Comparison of ENCODE assay signal across 23 cellular contexts in genomic region chr12:120826335-120826734, GRCh38.
"Had no signal": no experiment of that assay in that cellular context is flagged by ENCODE, and none has a peak within 500 bp of the region (broad histone marks: within the 10 kb centered on the region; RNA-seq: fewer than 3 reads in every experiment).

No MANE protein-coding gene starts in this region.

- H3K4me3 Mint-ChIP-seq: activated naive CD8-positive, alpha-beta T cell treated with anti-CD3 and anti-CD28 coated beads, Interleukin-2, amount 10 ng/mL, durations not matched to agents 7 days and 5 days; central memory CD8-positive, alpha-beta T cell; natural killer cell; neural progenitor cell; stimulated activated effector memory CD8-positive, alpha-beta T cell treated with anti-CD3 and anti-CD28 coated beads, Interleukin-12 subunit alpha, Interleukin-12 subunit beta, amount 100 ng/mL, for 72 hours; stimulated activated naive CD8-positive, alpha-beta T cell treated with anti-CD3 and anti-CD28 coated beads, Interleukin-15, Interleukin-2, amounts not matched to agents 100 ng/mL and 50 ng/mL, for 24 hours; T-cell; T-helper 2 cell treated with Interferon-gamma antibody and Interleukin-4, amounts not matched to agents 5 μg/mL and 100 μg/mL, for 36 hours had no signal

- ATAC-seq: gastroesophageal sphincter; natural killer cell; stimulated activated effector memory CD8-positive, alpha-beta T cell treated with anti-CD3 and anti-CD28 coated beads, Interleukin-12 subunit alpha, Interleukin-12 subunit beta, amount 100 ng/mL, for 72 hours; T-cell had no signal

- H3K36me3 Mint-ChIP-seq: natural killer cell; neural progenitor cell; stimulated activated effector memory CD8-positive, alpha-beta T cell treated with anti-CD3 and anti-CD28 coated beads, Interleukin-12 subunit alpha, Interleukin-12 subunit beta, amount 100 ng/mL, for 72 hours; T-cell had no signal

- H3K27ac ChIP-seq: gastroesophageal sphincter, neural progenitor cell, sigmoid colon, VCaP had no signal

- H3K9me3 Mint-ChIP-seq: activated naive CD8-positive, alpha-beta T cell treated with anti-CD3 and anti-CD28 coated beads, Interleukin-2, amount 10 ng/mL, durations not matched to agents 7 days and 5 days; central memory CD8-positive, alpha-beta T cell; natural killer cell; neural progenitor cell; stimulated activated effector memory CD8-positive, alpha-beta T cell treated with anti-CD3 and anti-CD28 coated beads, Interleukin-12 subunit alpha, Interleukin-12 subunit beta, amount 100 ng/mL, for 72 hours; stimulated activated naive CD8-positive, alpha-beta T cell treated with anti-CD3 and anti-CD28 coated beads, Interleukin-15, Interleukin-2, amounts not matched to agents 100 ng/mL and 50 ng/mL, for 24 hours; T-cell; T-helper 2 cell treated with Interferon-gamma antibody and Interleukin-4, amounts not matched to agents 5 μg/mL and 100 μg/mL, for 36 hours had no signal

- DNase-seq: activated CD4-positive, alpha-beta T cell treated with anti-CD3 and anti-CD28 coated beads for 4 hours; activated CD4-positive, alpha-beta T cell treated with anti-CD3 and anti-CD28 coated beads, Interleukin-2, amount 50 U/mL, for 4 hours; activated effector memory CD4-positive, alpha-beta T cell treated with Interleukin-2 at 50 U/mL for 16 hours; activated naive CD4-positive, alpha-beta T cell treated with Interleukin-2 at 50 U/mL for 16 hours; activated naive CD8-positive, alpha-beta T cell treated with anti-CD3 and anti-CD28 coated beads, Interleukin-2, amount 10 ng/mL, durations not matched to agents 7 days and 5 days; effector memory CD4-positive, alpha-beta T cell; hippocampal formation; kidney; mesendoderm; natural killer cell; occipital lobe; posterior cingulate gyrus; sigmoid colon; small intestine; stimulated activated CD4-positive, alpha-beta T cell treated with anti-CD3 and anti-CD28 coated beads, Interleukin-4, amount 100 ng/mL, for 24 hours; T-cell had no signal

- H3K27me3 Mint-ChIP-seq: activated naive CD8-positive, alpha-beta T cell treated with anti-CD3 and anti-CD28 coated beads, Interleukin-2, amount 10 ng/mL, durations not matched to agents 7 days and 5 days; central memory CD8-positive, alpha-beta T cell; stimulated activated naive CD8-positive, alpha-beta T cell treated with anti-CD3 and anti-CD28 coated beads, Interleukin-15, Interleukin-2, amounts not matched to agents 100 ng/mL and 50 ng/mL, for 24 hours; T-cell had no signal

- H3K27ac Mint-ChIP-seq: activated naive CD8-positive, alpha-beta T cell treated with anti-CD3 and anti-CD28 coated beads, Interleukin-2, amount 10 ng/mL, durations not matched to agents 7 days and 5 days; natural killer cell; neural progenitor cell; stimulated activated effector memory CD8-positive, alpha-beta T cell treated with anti-CD3 and anti-CD28 coated beads, Interleukin-12 subunit alpha, Interleukin-12 subunit beta, amount 100 ng/mL, for 72 hours; stimulated activated naive CD8-positive, alpha-beta T cell treated with anti-CD3 and anti-CD28 coated beads, Interleukin-15, Interleukin-2, amounts not matched to agents 100 ng/mL and 50 ng/mL, for 24 hours; T-helper 2 cell treated with Interferon-gamma antibody and Interleukin-4, amounts not matched to agents 5 μg/mL and 100 μg/mL, for 36 hours had no signal
